In the genomic region with DNA sequence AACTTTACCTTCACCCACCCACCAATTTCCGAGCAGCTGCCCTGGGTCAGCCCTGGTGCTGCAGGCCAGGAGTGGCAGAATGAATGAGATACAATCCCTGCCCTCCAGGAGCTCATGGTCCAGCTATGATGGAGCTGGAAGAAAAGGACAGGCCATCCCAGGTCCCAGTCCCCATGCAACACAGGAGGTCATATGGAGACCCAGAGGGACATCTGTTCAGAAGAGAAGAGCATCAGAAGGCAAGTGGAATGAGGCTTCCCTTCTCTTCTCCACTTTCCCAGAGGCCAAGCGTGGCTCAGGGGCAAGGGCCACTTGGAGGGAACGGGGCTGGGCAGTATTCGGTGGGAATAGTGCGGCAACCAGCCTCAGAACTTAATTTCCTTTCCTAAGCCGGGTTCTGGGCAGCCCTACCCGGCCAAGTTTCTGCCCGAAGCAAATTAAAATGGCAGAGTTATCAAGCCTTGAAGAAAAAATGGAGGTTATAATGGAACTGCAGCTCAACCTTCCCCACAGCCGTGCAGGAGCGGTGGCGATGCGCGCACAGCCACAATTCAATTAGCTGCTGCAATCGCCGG, we compare ENCODE assay signal across 14 cellular contexts. TPM values are rescaled to one million over a fixed set of nuclear protein-coding genes. Genes with fewer than 3 reads are reported as not detected.
DNase-seq lines count a peak whose midpoint lies in the region; ATAC-seq, FAIRE-seq and TF ChIP-seq lines count a peak whose summit lies in the region.
"Had no signal": no experiment of that assay in that cellular context is flagged by ENCODE, and none has a peak within 500 bp of the region (broad histone marks: within the 10 kb centered on the region; RNA-seq: fewer than 3 reads in every experiment).

No MANE protein-coding gene starts in this region.

- H3K4me3 ChIP-seq in left ventricle myocardium inferior = peak overlapping the region; percentile 48
- no peak overlapping the region for H3K4me3 ChIP-seq in H1 (ENCODE audit: extremely low read depth in 1 of 4, insufficient read depth in 2 of 4, low read depth in 3 of 4, low read length in 4 of 4)
- H3K4me3 ChIP-seq in psoas muscle = peak overlapping the region; percentile 43
- H3K4me3 ChIP-seq: mucosa of descending colon, Peyer's patch had no signal

- no peaks in the 10 kb centered on the region for H3K23me2 ChIP-seq in H1 (ENCODE audit: low read depth, low read length)

- no peak for TF ChIP-seq POLR2A in H1 (IDR thresholded peaks at IDR 0.05; ENCODE audit: control extremely low read depth in 1 of 2, low read depth in 2 of 2, low read length in 2 of 2)

- no peak overlapping the region for H3K27ac Mint-ChIP-seq in activated naive CD8-positive, alpha-beta T cell treated with anti-CD3 and anti-CD28 coated beads for 36 hours
- H3K27ac Mint-ChIP-seq: T-cell had no signal

- H4K5ac ChIP-seq in H1 (ENCODE audit: insufficient read length, low read depth, low read length) = no peak overlapping the region

- H3K4me3 Mint-ChIP-seq in activated naive CD8-positive, alpha-beta T cell treated with anti-CD3 and anti-CD28 coated beads for 36 hours = no peak overlapping the region
- H3K4me3 Mint-ChIP-seq: T-cell had no signal

- H3K9ac ChIP-seq in H1 (replicated peaks in 1 of 4; ENCODE audit: extremely low read depth in 1 of 4, low read depth in 3 of 4, low read length in 3 of 4) = no peak overlapping the region
- H3K9ac ChIP-seq: parathyroid adenoma had no signal

- intact Hi-C loops in left ventricle myocardium inferior (cut with micrococcal nuclease) = no loop called here
- intact Hi-C loops in Right ventricle myocardium superior (cut with DNase I) = no loop called here
- intact Hi-C loops in psoas muscle (cut with DNase I) = loop anchor here in 1 of 2 donors (5.0 kb wide), 1 partner anchor 36 kb away; the partner anchor contains the start of gene TLE3

- H2BK20ac ChIP-seq in H1 (ENCODE audit: low read length) = no peak overlapping the region

- peaks cover 15% of the 10 kb centered on the region for H3K36me3 Mint-ChIP-seq in activated naive CD8-positive, alpha-beta T cell treated with anti-CD3 and anti-CD28 coated beads for 36 hours

- TF ChIP-seq RAD21 in H1 (IDR thresholded peaks at IDR 0.05 in 1 of 2, conservative IDR thresholded peaks at IDR 0.05 in 1 of 2; ENCODE audit: low read depth in 2 of 2, low read length in 2 of 2) = no peak

- H3K14ac ChIP-seq in H1 (ENCODE audit: insufficient read length) = no peak overlapping the region

- no peak overlapping the region for H3K4me2 ChIP-seq in H1 (ENCODE audit: insufficient read depth in 1 of 2, low read depth in 2 of 2, low read length in 2 of 2)

- H3K79me2 ChIP-seq in H1 (ENCODE audit: control insufficient read depth in 1 of 2, insufficient read depth in 2 of 2, low read length in 2 of 2) = no peaks in the 10 kb centered on the region
- H3K79me2 ChIP-seq: parathyroid adenoma had no signal

- H3K9me3 ChIP-seq in left ventricle myocardium inferior (replicated peaks) = no peaks in the 10 kb centered on the region
- H3K9me3 ChIP-seq in H1 (ENCODE audit: insufficient read depth in 2 of 2, low read depth in 1 of 2, low read length in 1 of 2) = no peaks in the 10 kb centered on the region
- H3K9me3 ChIP-seq in psoas muscle = no peaks in the 10 kb centered on the region
- H3K9me3 ChIP-seq: mucosa of descending colon, Peyer's patch had no signal

- peak overlapping the region; percentile 48 for H4K8ac ChIP-seq in H1 (ENCODE audit: extremely low read depth, insufficient read depth, low read length)

- no peak overlapping the region for H2AFZ ChIP-seq in H1 (ENCODE audit: low read length)
- H2AFZ ChIP-seq: parathyroid adenoma had no signal

- H3K27ac ChIP-seq in left ventricle myocardium inferior (replicated peaks) = peak overlapping the region; percentile 1
- H3K27ac ChIP-seq in H1 (ENCODE audit: low read depth, low read length) = no peak overlapping the region
- H3K27ac ChIP-seq in psoas muscle = peak overlapping the region; percentile 51
- H3K27ac ChIP-seq: parathyroid adenoma had no signal

- no peak overlapping the region for H2AK5ac ChIP-seq in H1 (ENCODE audit: low read depth, low read length)

- H3K4me1 Mint-ChIP-seq in activated naive CD8-positive, alpha-beta T cell treated with anti-CD3 and anti-CD28 coated beads for 36 hours = no peaks in the 10 kb centered on the region
- H3K4me1 Mint-ChIP-seq: T-cell had no signal

- H2BK12ac ChIP-seq in H1 (ENCODE audit: low read depth, low read length) = no peak overlapping the region

- no peak overlapping the region for H3K4ac ChIP-seq in H1 (replicated peaks; ENCODE audit: insufficient read length, low read depth, low read length)

- peaks cover 5% of the 10 kb centered on the region for H3K79me1 ChIP-seq in H1 (ENCODE audit: low read depth, low read length)

- H3K9me3 Mint-ChIP-seq in activated naive CD8-positive, alpha-beta T cell treated with anti-CD3 and anti-CD28 coated beads for 36 hours = no peaks in the 10 kb centered on the region
- H3K9me3 Mint-ChIP-seq: T-cell had no signal

- no peaks in the 10 kb centered on the region for H3K27me3 Mint-ChIP-seq in activated naive CD8-positive, alpha-beta T cell treated with anti-CD3 and anti-CD28 coated beads for 36 hours
- H3K27me3 Mint-ChIP-seq: T-cell had no signal

- no peak for ATAC-seq in Right ventricle myocardium superior (ENCODE audit: poor library complexity)
- ATAC-seq in psoas muscle = no peak
- no peak for ATAC-seq in HG02571 (IDR thresholded peaks at IDR 0.05; ENCODE audit: unreplicated experiment)
- ATAC-seq: stimulated activated naive CD8-positive, alpha-beta T cell treated with anti-CD3 and anti-CD28 coated beads, Interleukin-15, Interleukin-2, amounts not matched to agents 100 U/mL and 50 U/mL, for 24 hours; T-cell had no signal

- H3K18ac ChIP-seq in H1 (ENCODE audit: extremely low read depth, low read length) = no peak overlapping the region

- no peak for FAIRE-seq in H1 (lab: Jason Lieb, UNC)

- no peak overlapping the region for H4K91ac ChIP-seq in H1 (replicated peaks; ENCODE audit: insufficient read length, low read length)

- WGBS in H1 (ENCODE audit: extremely low coverage in 1 of 2, insufficient coverage in 1 of 2, insufficient read length in 1 of 2, insufficient replicate concordance in 2 of 2, low coverage in 1 of 2, low lambda C conversion rate in 2 of 2, missing lambda C conversion rate in 1 of 2), 2 experiments = 94% methylated on average over 13 of the region's 15 CpGs; no CpG with 5 or more reads in 1 of the 2 experiments
- WGBS in psoas muscle, 3 donors = 44 to 59% (median 53%) methylated on average over 15 of the region's 15 CpGs

- H3K23ac ChIP-seq in H1 (ENCODE audit: insufficient read length) = no peak overlapping the region

- CTCF ChIA-PET in H1 (lab: Charles Lee; ENCODE audit: partially characterized antibody) = interaction anchor here (0.8 to 1.5 kb wide), 6 partner anchors 10 to 421 kb away, joined by 3 to 5 read pairs (median 4); no protein-coding TSS in a partner anchor

- no peak for TF ChIP-seq EP300 in H1 (IDR thresholded peaks at IDR 0.05; ENCODE audit: borderline replicate concordance in 1 of 2, low read depth in 2 of 2, low read length in 2 of 2)

- no peak overlapping the region for H3K56ac ChIP-seq in H1 (replicated peaks; ENCODE audit: insufficient read length, low read depth, low read length)

- H4K20me1 ChIP-seq in H1 (replicated peaks in 1 of 2; ENCODE audit: control insufficient read depth in 1 of 2, insufficient read depth in 2 of 2, low read length in 2 of 2) = peaks cover 9 to 24% of the 10 kb centered on the region in 2 experiments

- H2BK5ac ChIP-seq in H1 (ENCODE audit: low read depth, low read length) = no peak overlapping the region

- H2BK120ac ChIP-seq in H1 (replicated peaks; ENCODE audit: low read depth, low read length) = no peak overlapping the region

- H3K4me1 ChIP-seq in left ventricle myocardium inferior (peaks cover 38% of the 10 kb centered on the region), H1 (replicated peaks in 1 of 4; ENCODE audit: control insufficient read depth in 3 of 4, insufficient read depth in 4 of 4, low read length in 3 of 4) (peaks cover 0 to 3% (median under 1%) of the 10 kb centered on the region in 4 experiments; a peak in 3 of 7 replicates), psoas muscle (peaks cover 19% of the 10 kb centered on the region)
- H3K4me1 ChIP-seq: parathyroid adenoma had no signal

- no peak for DNase-seq in left ventricle myocardium inferior
- DNase-seq in Right ventricle myocardium superior = no peak
- no peak for DNase-seq in H1 (ENCODE audit: low read depth in 1 of 2, low spot score in 2 of 2)
- no peak for DNase-seq in psoas muscle
- DNase-seq in activated naive CD8-positive, alpha-beta T cell treated with anti-CD3 and anti-CD28 coated beads for 36 hours = no peak
- no peak for DNase-seq in nucleus accumbens (lab: John Stamatoyannopoulos, UW)
- no peak for DNase-seq in NCI-H1417 (lab: John Stamatoyannopoulos, UW)
- DNase-seq: activated gamma-delta T cell treated with Interleukin-2 at 50 U/mL for 16 hours; stimulated activated naive CD8-positive, alpha-beta T cell treated with anti-CD3 and anti-CD28 coated beads, Interleukin-15, Interleukin-2, amounts not matched to agents 100 U/mL and 50 U/mL, for 24 hours; T-cell had no signal

- H3K36me3 ChIP-seq in left ventricle myocardium inferior (peaks cover 68% of the 10 kb centered on the region), H1 (ENCODE audit: control insufficient read depth in 2 of 4, insufficient read depth in 4 of 4, low read length in 3 of 4) (peaks cover 22 to 93% (median 50%) of the 10 kb centered on the region in 4 experiments), psoas muscle (ENCODE audit: insufficient read depth in 1 of 2, low read depth in 1 of 2) (peaks cover 3 to 68% of the 10 kb centered on the region in 2 donors)

- POLR2A ChIA-PET in H1 (lab: Charles Lee; ENCODE audit: partially characterized antibody) = interaction anchor here (1.6 kb wide), 1 partner anchor 10 kb away, joined by 3 read pairs; no protein-coding TSS in a partner anchor

- H2BK15ac ChIP-seq in H1 (ENCODE audit: low read length) = no peak overlapping the region

- H3K27me3 ChIP-seq in left ventricle myocardium inferior (ENCODE audit: low read depth) (no peaks in the 10 kb centered on the region), H1 (replicated peaks in 1 of 4; ENCODE audit: control insufficient read depth in 3 of 4, extremely low read depth in 1 of 4, insufficient read depth in 3 of 4, low read length in 3 of 4) (no peaks in the 10 kb centered on the region), psoas muscle (ENCODE audit: insufficient read depth in 3 of 3, low read length in 2 of 3) (no peaks in the 10 kb centered on the region)
- H3K27me3 ChIP-seq: Peyer's patch had no signal

- TF ChIP-seq CTCF in left ventricle myocardium inferior (IDR thresholded peaks at IDR 0.05; ENCODE audit: borderline replicate concordance) (no peak), H1 (IDR thresholded peaks at IDR 0.05; ENCODE audit: control extremely low read depth in 1 of 3, insufficient read depth in 1 of 3, low read depth in 1 of 3, low read length in 3 of 3) (no peak), psoas muscle (IDR thresholded peaks at IDR 0.05) (no peak)

RNA-seq across cellular contexts. Expression of gene TLE3, which starts 35.9 kb away (rescaled TPM):
- total RNA-seq in left ventricle myocardium inferior (17.8 TPM), Right ventricle myocardium superior (13.4 TPM), psoas muscle (10 to 100 TPM; 10.8 to 59.9 (median 18.6) TPM)
- 61.2 and 67.5 TPM in 2 replicates for total RNA-seq in H1 (2021; fragmentation: NEBNext Ultra II Directional; extraction: Animal tissue kit (Norgen Biotek cat#: 25700))
- polyA plus RNA-seq in H1 (2011; rRNA removed) (25.1 and 50.3 TPM in 2 replicates), psoas muscle (1 to 10 TPM; 4.3 to 9.6 (median 4.8) TPM)
- polyA plus RNA-seq in H1 (2011; cell fraction: cytosol; rRNA removed) = 33.9 TPM
- polyA plus RNA-seq in H1 (2011; cell fraction: nucleus; rRNA removed) = 74.7 TPM
- 51.9 to 54.9 TPM (median 54.2 TPM) in 4 replicates for polyA plus RNA-seq in H1 (2012, experiment 1 of 2)
- 50.8 TPM for polyA plus RNA-seq in H1 (2012, experiment 2 of 2)
- polyA plus RNA-seq in H1 (2013, experiment 1 of 2) = 27.6 TPM
- polyA plus RNA-seq in H1 (2013, experiment 2 of 2) = 25.2 TPM
- polyA minus RNA-seq in H1 (2011; rRNA and poly(A)+ RNA removed) = 68.7 and 75.5 TPM in 2 replicates
- polyA minus RNA-seq in H1 (2011; cell fraction: cytosol; rRNA and poly(A)+ RNA removed) = 62.8 TPM
- 101 TPM for polyA minus RNA-seq in H1 (2011; cell fraction: nucleus; rRNA and poly(A)+ RNA removed)
- 10 to 100 TPM; 70.8 to 71.6 TPM for total RNA-seq in activated naive CD8-positive, alpha-beta T cell treated with anti-CD3 and anti-CD28 coated beads for 36 hours

Comparison
In these comparisons a context has a peak if more than half of its experiments do, and no peak if none do; other contexts are left out.
1. H3K4me3 ChIP-seq: peak in left ventricle myocardium inferior (single experiment) and psoas muscle (single experiment); none in H1 (0 of 4).